9 cellular contexts compared by ENCODE assay signal in the genomic region with DNA sequence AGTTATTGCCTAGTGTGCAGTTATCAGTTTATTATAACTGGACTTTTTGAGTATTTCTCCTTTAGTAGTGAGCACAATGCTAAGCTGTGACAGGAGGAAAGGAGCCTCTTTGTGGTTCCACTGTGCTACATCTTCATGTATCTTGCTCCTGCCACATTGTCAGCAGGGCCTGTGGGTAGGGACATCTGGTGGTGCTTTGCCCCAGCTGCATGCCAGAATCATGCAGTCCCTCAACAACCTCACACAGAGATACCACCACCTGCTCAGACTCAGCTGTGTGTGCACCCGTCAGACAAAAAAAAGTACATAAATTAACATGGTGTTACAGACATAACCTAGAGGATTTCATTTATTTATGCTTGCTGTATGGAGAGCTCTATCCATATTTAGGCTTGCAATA. TPM values are rescaled to one million over a fixed set of nuclear protein-coding genes. Genes with fewer than 3 reads are reported as not detected.
DNase-seq lines count a peak whose midpoint lies in the region; ATAC-seq and TF ChIP-seq lines count a peak whose summit lies in the region.
"Had no signal": no experiment of that assay in that cellular context is flagged by ENCODE, and none has a peak within 500 bp of the region (broad histone marks: within the 10 kb centered on the region; RNA-seq: fewer than 3 reads in every experiment).

No MANE protein-coding gene starts in this region.

- no peak overlapping the region for H3K27ac ChIP-seq in GM23338 (ENCODE audit: low read depth)
- H3K27ac ChIP-seq: neutrophil had no signal

- H3K27me3 ChIP-seq in GM23338 (ENCODE audit: insufficient read depth) (no peaks in the 10 kb centered on the region), MG63 (no peaks in the 10 kb centered on the region)
- H3K27me3 ChIP-seq: neutrophil had no signal

- no peaks in the 10 kb centered on the region for H3K9me3 ChIP-seq in MG63
- H3K9me3 ChIP-seq: neutrophil had no signal

- no peaks in the 10 kb centered on the region for H3F3A ChIP-seq in GM23338 (replicated peaks; ENCODE audit: low read depth)

- TF ChIP-seq CTCF in GM23338 (conservative IDR thresholded peaks at IDR 0.05; ENCODE audit: low read depth in 2 of 2) (peak in 1 of 2 experiments; percentile 57; a peak in 3 of 4 replicates), LNCaP clone FGC (IDR thresholded peaks at IDR 0.05; ENCODE audit: control insufficient read depth, extremely low read depth, insufficient read depth) (peak; percentile 35), astrocyte of the spinal cord (IDR thresholded peaks at IDR 0.05; ENCODE audit: low read depth, low read length) (peak; percentile 39)

- H3K4me2 ChIP-seq in GM23338 = no peak overlapping the region

- H3K4me1 ChIP-seq in GM23338 (ENCODE audit: insufficient read depth) = no peaks in the 10 kb centered on the region

- H3K36me3 ChIP-seq in GM23338 (ENCODE audit: insufficient read depth) (peaks cover 4% of the 10 kb centered on the region), MG63 (peaks cover 5% of the 10 kb centered on the region)

- peaks cover 22% of the 10 kb centered on the region for H3K36me3 Mint-ChIP-seq in GM23338 (ENCODE audit: low read depth)

- no peaks in the 10 kb centered on the region for H3K9me3 Mint-ChIP-seq in GM23338

- H3K4me3 Mint-ChIP-seq in GM23338 = no peak overlapping the region

- no peaks in the 10 kb centered on the region for H3K79me2 ChIP-seq in GM23338 (replicated peaks; ENCODE audit: insufficient read depth)

- ATAC-seq in GM23338 = peak; percentile 92
- no peak for ATAC-seq in GM19455 (IDR thresholded peaks at IDR 0.05; ENCODE audit: unreplicated experiment)

- H3K9me2 ChIP-seq in GM23338 (ENCODE audit: insufficient read depth) = no peaks in the 10 kb centered on the region

- no peaks in the 10 kb centered on the region for H3K27me3 Mint-ChIP-seq in GM23338 (ENCODE audit: insufficient read depth, low read depth, poor library complexity)

- no peaks in the 10 kb centered on the region for H4K20me1 ChIP-seq in GM23338 (replicated peaks; ENCODE audit: insufficient read depth)

- no peak overlapping the region for H2AFZ ChIP-seq in GM23338

- H3K4me1 Mint-ChIP-seq in GM23338 = no peaks in the 10 kb centered on the region

- in situ Hi-C loops in astrocyte of the spinal cord (cut with HindIII; ENCODE audit: low sequenced_read_pairs) = no loop called here

- H3K27ac Mint-ChIP-seq in GM23338 = no peak overlapping the region

- no peak overlapping the region for H3K4me3 ChIP-seq in GM23338
- H3K4me3 ChIP-seq in LNCaP clone FGC (ENCODE audit: low read depth, low read length) = no peak overlapping the region
- H3K4me3 ChIP-seq in astrocyte of the spinal cord (ENCODE audit: low read depth, low read length) = no peak overlapping the region
- no peak overlapping the region for H3K4me3 ChIP-seq in MG63

- DNase-seq in SIG-M5 treated with dmso at 0.1 percent for 504 hours (lab: John Stamatoyannopoulos, UW; ENCODE audit: unreplicated experiment) (peak; percentile 24), SIG-M5 (lab: John Stamatoyannopoulos, UW) (no peak), GM23338 (ENCODE audit: low spot score) (peak; percentile 43), LNCaP clone FGC (ENCODE audit: low read depth) (no peak), astrocyte of the spinal cord (ENCODE audit: low read depth, low spot score) (peak; percentile 16), retina (peak; percentile 15), MG63 (no peak)

TF ChIP-seq in GM23338, 12 proteins besides CTCF, POLR2A, EP300 and RAD21:
- TF ChIP-seq EZH2 (IDR thresholded peaks at IDR 0.05; ENCODE audit: low read depth, unreplicated experiment) = no peak
- TF ChIP-seq, protein P1, sequence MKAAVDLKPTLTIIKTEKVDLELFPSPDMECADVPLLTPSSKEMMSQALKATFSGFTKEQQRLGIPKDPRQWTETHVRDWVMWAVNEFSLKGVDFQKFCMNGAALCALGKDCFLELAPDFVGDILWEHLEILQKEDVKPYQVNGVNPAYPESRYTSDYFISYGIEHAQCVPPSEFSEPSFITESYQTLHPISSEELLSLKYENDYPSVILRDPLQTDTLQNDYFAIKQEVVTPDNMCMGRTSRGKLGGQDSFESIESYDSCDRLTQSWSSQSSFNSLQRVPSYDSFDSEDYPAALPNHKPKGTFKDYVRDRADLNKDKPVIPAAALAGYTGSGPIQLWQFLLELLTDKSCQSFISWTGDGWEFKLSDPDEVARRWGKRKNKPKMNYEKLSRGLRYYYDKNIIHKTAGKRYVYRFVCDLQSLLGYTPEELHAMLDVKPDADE (IDR thresholded peaks at IDR 0.05) = no peak

RNA-seq across cellular contexts. Expression of a gene that starts 51.1 kb away (rescaled TPM):
- total RNA-seq in GM23338 (2014; rRNA removed; shearing (Covaris generic)) = 84.4 and 109 TPM in 2 replicates
- 158 and 216 TPM in 2 replicates for polyA plus RNA-seq in GM23338 (2016; fragmentation: Nextera tagmentation; extraction: Ambion mirVana)
- 14.3 and 14.6 TPM in 2 replicates for total RNA-seq in MG63 (2014; rRNA removed; shearing (Covaris generic); ENCODE audit: low replicate concordance)

Comparison
In these comparisons a context has a peak if more than half of its experiments do, and no peak if none do; other contexts are left out.
1. DNase-seq: peak in SIG-M5 treated with dmso at 0.1 percent for 504 hours (single experiment), GM23338 (single experiment), astrocyte of the spinal cord (single experiment) and retina (single experiment); none in SIG-M5 (single experiment), LNCaP clone FGC (single experiment) and MG63 (single experiment).